15 cellular contexts compared by ENCODE assay signal in genomic region chr1:28249879-28250295, GRCh38. TPM values are rescaled to one million over a fixed set of nuclear protein-coding genes. Genes with fewer than 3 reads are reported as not detected.
DNase-seq lines count a peak whose midpoint lies in the region; ATAC-seq and TF ChIP-seq lines count a peak whose summit lies in the region.
"Had no signal": no experiment of that assay in that cellular context is flagged by ENCODE, and none has a peak within 500 bp of the region (broad histone marks: within the 10 kb centered on the region; RNA-seq: fewer than 3 reads in every experiment).

No MANE protein-coding gene starts in this region.

- H3K9me3 ChIP-seq in right lobe of liver: no peaks in the 10 kb centered on the region
- H3K9me3 ChIP-seq: thoracic aorta had no signal

- no peaks in the 10 kb centered on the region for H3K36me3 Mint-ChIP-seq in CD14-positive monocyte
- H3K36me3 Mint-ChIP-seq in activated T-helper 17 cell treated with anti-CD3 and anti-CD28 coated beads, Interleukin-2, amount 50 U/mL, for 72 hours (ENCODE audit: low read depth): no peaks in the 10 kb centered on the region
- H3K36me3 Mint-ChIP-seq in activated T-cell treated with anti-CD3 and anti-CD28 coated beads, Interleukin-2, amount 50 U/mL, for 4 hours (ENCODE audit: insufficient read depth): no peaks in the 10 kb centered on the region

- H3K27ac ChIP-seq in HL-60 (replicated peaks) (peak overlapping the region; percentile 86), right lobe of liver (peak overlapping the region in 2 of 3 donors; percentile 66 to 93)

- intact Hi-C loops in CD14-positive monocyte (cut with micrococcal nuclease): loop anchor here (2.0 to 10.0 kb wide), 3 partner anchors 77 to 485 kb away; partner anchors contain the start of genes MED18 (in 2 of the 2) and YTHDF2 (in 1 of the 2)
- intact Hi-C loops in right lobe of liver (cut with DNase I): no loop called here

- H3K4me1 Mint-ChIP-seq in CD14-positive monocyte: peaks cover 50% of the 10 kb centered on the region
- peaks cover 28% of the 10 kb centered on the region for H3K4me1 Mint-ChIP-seq in activated T-helper 17 cell treated with anti-CD3 and anti-CD28 coated beads, Interleukin-2, amount 50 U/mL, for 72 hours
- peaks cover 41% of the 10 kb centered on the region for H3K4me1 Mint-ChIP-seq in activated T-cell treated with anti-CD3 and anti-CD28 coated beads, Interleukin-2, amount 50 U/mL, for 4 hours (ENCODE audit: low read depth)

- no peaks in the 10 kb centered on the region for H3K36me3 ChIP-seq in right lobe of liver
- H3K36me3 ChIP-seq: thoracic aorta had no signal

- TF ChIP-seq CTCF in CD14-positive monocyte (IDR thresholded peaks at IDR 0.05): no peak
- no peak for TF ChIP-seq CTCF in HL-60 (IDR thresholded peaks at IDR 0.05; ENCODE audit: insufficient read depth, low read length)
- no peak for TF ChIP-seq CTCF in right lobe of liver (IDR thresholded peaks at IDR 0.05)

- H3K4me3 Mint-ChIP-seq in CD14-positive monocyte: no peak overlapping the region
- peak overlapping the region; percentile 84 for H3K4me3 Mint-ChIP-seq in activated T-helper 17 cell treated with anti-CD3 and anti-CD28 coated beads, Interleukin-2, amount 50 U/mL, for 72 hours
- H3K4me3 Mint-ChIP-seq in activated T-cell treated with anti-CD3 and anti-CD28 coated beads, Interleukin-2, amount 50 U/mL, for 4 hours: no peak overlapping the region

- TF ChIP-seq POLR2A in right lobe of liver (IDR thresholded peaks at IDR 0.05): no peak

- WGBS in right lobe of liver (ENCODE audit: insufficient coverage, low coverage, low lambda C conversion rate, missing lambda C conversion rate): 30% methylated on average over 4 of the region's 4 CpGs

- H3K27me3 ChIP-seq in HL-60 (ENCODE audit: insufficient read depth, poor library complexity, severe bottlenecking): no peaks in the 10 kb centered on the region
- H3K27me3 ChIP-seq in right lobe of liver: no peaks in the 10 kb centered on the region

- peaks cover 2 to 56% (median 14%) of the 10 kb centered on the region in 4 donors for H3K4me1 ChIP-seq in right lobe of liver

- H3K27ac Mint-ChIP-seq in CD14-positive monocyte: peak overlapping the region; percentile 50 to 97 (median 94)
- H3K27ac Mint-ChIP-seq in activated T-helper 17 cell treated with anti-CD3 and anti-CD28 coated beads, Interleukin-2, amount 50 U/mL, for 72 hours: no peak overlapping the region

- H3K9me3 Mint-ChIP-seq in CD14-positive monocyte: no peaks in the 10 kb centered on the region
- H3K9me3 Mint-ChIP-seq in activated T-helper 17 cell treated with anti-CD3 and anti-CD28 coated beads, Interleukin-2, amount 50 U/mL, for 72 hours: no peaks in the 10 kb centered on the region
- no peaks in the 10 kb centered on the region for H3K9me3 Mint-ChIP-seq in activated T-cell treated with anti-CD3 and anti-CD28 coated beads, Interleukin-2, amount 50 U/mL, for 4 hours

- DNase-seq in CD14-positive monocyte (ENCODE audit: low spot score) (no peak), HL-60 (ENCODE audit: low read depth in 1 of 2, low spot score in 1 of 2) (no peak), right lobe of liver (no peak)
- DNase-seq in activated T-cell treated with anti-CD3 and anti-CD28 coated beads, Interleukin-2, amount 50 U/mL, for 4 hours: no peak
- DNase-seq in activated effector memory CD4-positive, alpha-beta T cell treated with anti-CD3 and anti-CD28 coated beads, Interleukin-2, amount 50 U/mL, for 16 hours: no peak
- DNase-seq: activated CD4-positive, alpha-beta T cell treated with anti-CD3 and anti-CD28 coated beads, Interleukin-2, amount 50 U/mL, for 4 hours; central memory CD4-positive, alpha-beta T cell; left colon; NCI-H2081 treated with DMSO at 0.1 percent for 48 hours; occipital lobe; stimulated activated CD4-positive, alpha-beta T cell treated with anti-CD3 and anti-CD28 coated beads, Interleukin-2, amount 100 ng/mL, for 24 hours had no signal

- no peak for ATAC-seq in activated T-helper 17 cell treated with anti-CD3 and anti-CD28 coated beads, Interleukin-2, amount 50 U/mL, for 72 hours (replicated peaks)
- no peak for ATAC-seq in right lobe of liver
- ATAC-seq in GM18868 (IDR thresholded peaks at IDR 0.05; ENCODE audit: unreplicated experiment): no peak
- no peak for ATAC-seq in HG03378 (IDR thresholded peaks at IDR 0.05; ENCODE audit: unreplicated experiment)
- no peak for ATAC-seq in activated T-cell treated with anti-CD3 and anti-CD28 coated beads, Interleukin-2, amount 50 U/mL, for 4 hours
- ATAC-seq: left colon had no signal

- H3K27me3 Mint-ChIP-seq in CD14-positive monocyte (ENCODE audit: low read depth in 3 of 3): peaks cover 0 to 2% (median 1%) of the 10 kb centered on the region in 3 donors
- no peaks in the 10 kb centered on the region for H3K27me3 Mint-ChIP-seq in activated T-helper 17 cell treated with anti-CD3 and anti-CD28 coated beads, Interleukin-2, amount 50 U/mL, for 72 hours
- H3K27me3 Mint-ChIP-seq in activated T-cell treated with anti-CD3 and anti-CD28 coated beads, Interleukin-2, amount 50 U/mL, for 4 hours (ENCODE audit: low read depth): no peaks in the 10 kb centered on the region

- H3K4me3 ChIP-seq in HL-60 (replicated peaks; ENCODE audit: insufficient read depth, low read length) (no peak overlapping the region), right lobe of liver (no peak overlapping the region)
- H3K4me3 ChIP-seq: thoracic aorta had no signal

RNA-seq across cellular contexts. Expression of gene SESN2, which starts 9.4 kb away (rescaled TPM):
- polyA plus RNA-seq in CD14-positive monocyte: 1 to 10 TPM; 5.0 to 5.1 TPM
- total RNA-seq in activated T-helper 17 cell treated with anti-CD3 and anti-CD28 coated beads, Interleukin-2, amount 50 U/mL, for 72 hours: 10 to 100 TPM; 11.8 to 14.6 TPM
- total RNA-seq in right lobe of liver: 10 to 100 TPM in 4 of 6 experiments, 1 to 10 TPM in 2; 4.5 to 17.9 (median 14.0) TPM
- 10 to 100 TPM; 21.4 to 38.3 (median 27.3) TPM for total RNA-seq in activated T-cell treated with anti-CD3 and anti-CD28 coated beads, Interleukin-2, amount 50 U/mL, for 4 hours

RNA-seq across cellular contexts. Expression of gene ATP5IF1, which starts 14.0 kb away (rescaled TPM):
- polyA plus RNA-seq in CD14-positive monocyte: 100 to 1,000 TPM; 296 to 339 TPM
- 100 to 1,000 TPM; 121 to 143 TPM for total RNA-seq in activated T-helper 17 cell treated with anti-CD3 and anti-CD28 coated beads, Interleukin-2, amount 50 U/mL, for 72 hours
- total RNA-seq in right lobe of liver: 100 to 1,000 TPM in 4 of 6 experiments, 10 to 100 TPM in 2; 86.7 to 315 (median 116) TPM
- total RNA-seq in activated T-cell treated with anti-CD3 and anti-CD28 coated beads, Interleukin-2, amount 50 U/mL, for 4 hours: 100 to 1,000 TPM; 110 to 121 (median 114) TPM

RNA-seq across cellular contexts. Expression of gene DNAJC8, which starts 17.1 kb away (rescaled TPM):
- polyA plus RNA-seq in CD14-positive monocyte: 100 to 1,000 TPM; 113 to 118 TPM
- 100 to 1,000 TPM in 1 of 2 donors, 10 to 100 TPM in 1; 66.2 to 102 TPM for total RNA-seq in activated T-helper 17 cell treated with anti-CD3 and anti-CD28 coated beads, Interleukin-2, amount 50 U/mL, for 72 hours
- 10 to 100 TPM; 22.2 to 34.4 (median 28.2) TPM for total RNA-seq in right lobe of liver
- 100 to 1,000 TPM in 1 of 3 donors, 10 to 100 TPM in 2; 91.5 to 103 (median 99.4) TPM for total RNA-seq in activated T-cell treated with anti-CD3 and anti-CD28 coated beads, Interleukin-2, amount 50 U/mL, for 4 hours

Comparison
In these comparisons a context has a peak if more than half of its experiments do, and no peak if none do; other contexts are left out.
1. intact Hi-C loops: an anchor here in CD14-positive monocyte (2.0 to 10.0 kb wide); none called in right lobe of liver.